8 cellular contexts compared by ENCODE assay signal in the genomic region with DNA sequence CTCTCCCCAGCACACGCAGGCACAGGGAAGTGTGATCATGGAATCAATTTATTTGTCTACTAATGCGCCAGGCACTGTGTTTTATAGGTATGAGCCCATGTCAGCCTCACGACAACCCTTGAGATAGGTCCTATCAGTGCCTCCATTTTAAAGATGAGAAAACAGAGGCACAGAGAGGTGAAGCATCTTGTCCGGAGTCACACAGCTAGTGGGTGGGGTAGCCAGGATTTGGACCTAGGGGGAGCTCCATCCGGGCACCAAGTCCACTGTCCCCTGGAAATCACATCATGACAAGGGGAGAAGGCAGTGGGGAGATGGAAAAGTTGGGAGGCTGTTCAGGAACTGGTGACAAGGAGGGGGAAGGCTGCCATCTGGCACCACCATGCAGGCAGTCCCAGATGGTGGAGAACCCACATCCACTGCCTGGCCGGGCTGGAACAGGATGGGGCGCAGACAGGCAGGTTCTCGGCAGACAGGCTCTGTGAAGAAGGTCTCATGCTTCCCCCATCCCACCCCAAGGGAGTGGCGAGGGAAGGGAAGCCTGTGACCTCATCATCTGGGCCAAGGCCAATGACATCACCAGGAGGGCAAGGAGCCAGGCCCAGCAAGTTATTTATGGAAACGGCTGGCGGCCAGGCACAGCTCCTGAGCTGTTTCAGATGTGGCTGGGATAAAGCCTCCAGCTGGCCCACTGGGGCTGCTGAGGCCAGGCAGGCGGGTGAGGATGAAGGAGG.
DNase-seq lines count a peak whose midpoint lies in the region; ATAC-seq and TF ChIP-seq lines count a peak whose summit lies in the region.

No MANE protein-coding gene starts in this region.

- H3K4me2 ChIP-seq in BLaER1 treated with 17β-estradiol and CSF1 and Interleukin-3, amounts not matched to agents 10 nM and 100 nM: peak overlapping the region; percentile 55 to 88 (median 73)

- no peaks in the 10 kb centered on the region for H3K9me3 ChIP-seq in BLaER1 treated with 17β-estradiol and CSF1 and Interleukin-3, amounts not matched to agents 10 nM and 100 nM (replicated peaks in 1 of 11)

- no peaks in the 10 kb centered on the region; a peak in 1 of 22 replicates for H4K20me1 ChIP-seq in BLaER1 treated with 17β-estradiol and CSF1 and Interleukin-3, amounts not matched to agents 10 nM and 100 nM

- H3K4me3 ChIP-seq in BLaER1 treated with 17β-estradiol and CSF1 and Interleukin-3, amounts not matched to agents 10 nM and 100 nM: 0 out of 20 replicates have a peak overlapping the region, but pooled peaks of 1 of the 10 experiments have one; percentile 7

- H3K9ac ChIP-seq in BLaER1 treated with 17β-estradiol and CSF1 and Interleukin-3, amounts not matched to agents 10 nM and 100 nM: peak overlapping the region in 4 of 11 experiments; percentile 23 to 35 (median 28); a peak in 3 of 22 replicates

- no peak for ATAC-seq in HG02885 (IDR thresholded peaks at IDR 0.05; ENCODE audit: poor library complexity, unreplicated experiment)

- peaks cover 35 to 52% (median 43%) of the 10 kb centered on the region in 10 experiments for H3K4me1 ChIP-seq in BLaER1 treated with 17β-estradiol and CSF1 and Interleukin-3, amounts not matched to agents 10 nM and 100 nM

- DNase-seq in NCI-H345 (lab: John Stamatoyannopoulos, UW) (peak; percentile 72), dermis microvascular lymphatic vessel endothelial cell (ENCODE audit: low read depth in 2 of 2) (peak; percentile 6), midbrain (lab: John Stamatoyannopoulos, UW) (peak; percentile 83), GM20000 (ENCODE audit: low spot score) (no peak), GM19238 (ENCODE audit: insufficient read length, low spot score) (no peak), SW 1271 (lab: John Stamatoyannopoulos, UW) (no peak)

- peak overlapping the region in 2 of 11 experiments; percentile 27 to 50; a peak in 4 of 22 replicates for H3K27ac ChIP-seq in BLaER1 treated with 17β-estradiol and CSF1 and Interleukin-3, amounts not matched to agents 10 nM and 100 nM

- H3K36me3 ChIP-seq in BLaER1 treated with 17β-estradiol and CSF1 and Interleukin-3, amounts not matched to agents 10 nM and 100 nM: no peaks in the 10 kb centered on the region

- H3K27me3 ChIP-seq in BLaER1 treated with 17β-estradiol and CSF1 and Interleukin-3, amounts not matched to agents 10 nM and 100 nM: no peaks in the 10 kb centered on the region

- no peak for TF ChIP-seq CTCF in GM20000 (IDR thresholded peaks at IDR 0.05; ENCODE audit: extremely low read depth, missing control alignments)

Comparison
In these comparisons a context has a peak if more than half of its experiments do, and no peak if none do; other contexts are left out.
1. DNase-seq: peak in NCI-H345 (single experiment), dermis microvascular lymphatic vessel endothelial cell (2 of 2) and midbrain (single experiment); none in GM20000 (single experiment), GM19238 (single experiment) and SW 1271 (0 of 2).